In the genomic region with DNA sequence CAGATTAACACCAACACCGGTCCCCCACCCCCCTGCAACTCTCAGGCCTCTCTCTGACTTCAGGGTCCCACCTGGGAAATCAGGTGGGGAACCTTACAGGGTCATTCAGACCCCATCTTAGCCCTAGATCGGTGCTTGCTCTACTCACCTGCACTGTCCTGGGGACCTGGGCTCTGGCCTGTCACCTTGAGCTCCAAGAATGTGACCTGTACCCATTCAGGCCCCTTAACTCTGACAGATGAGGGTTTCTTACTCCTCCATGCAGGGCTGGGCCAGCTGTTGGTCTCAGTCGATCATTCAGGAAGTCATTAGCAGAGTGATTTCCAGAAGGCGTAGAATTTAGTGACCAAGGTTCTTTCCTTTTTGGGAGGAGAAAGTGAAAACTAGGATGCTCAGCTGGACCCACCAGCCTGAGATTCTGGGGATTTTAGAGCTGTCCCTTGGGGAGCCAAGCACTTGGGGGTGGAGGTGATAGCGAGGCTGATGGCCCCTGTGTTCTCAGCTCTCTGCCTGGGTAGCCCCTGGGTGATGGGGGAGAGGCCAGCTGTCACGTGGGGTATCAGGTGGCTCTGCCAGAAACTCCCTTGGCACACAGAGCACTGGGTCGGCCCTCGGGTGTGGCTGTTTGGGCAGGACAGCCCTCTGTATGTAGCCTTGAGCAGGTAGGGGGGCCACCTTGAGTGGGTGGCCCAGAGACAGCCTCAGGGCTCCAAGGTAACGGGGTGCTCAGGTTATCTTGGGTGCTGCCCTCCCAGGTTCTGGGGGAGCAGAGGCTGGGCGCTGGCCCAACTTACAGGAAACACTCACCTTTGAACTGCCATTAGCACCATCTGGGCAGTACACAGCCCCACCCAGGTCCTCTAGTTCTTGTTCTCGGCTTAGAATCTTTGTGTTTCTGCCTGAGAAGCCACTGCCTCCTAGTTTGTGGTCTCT, we compare ENCODE assay signal across 8 cellular contexts. TPM values are rescaled to one million over a fixed set of nuclear protein-coding genes. Genes with fewer than 3 reads are reported as not detected.
DNase-seq lines count a peak whose midpoint lies in the region; ATAC-seq, FAIRE-seq and TF ChIP-seq lines count a peak whose summit lies in the region.

No MANE protein-coding gene starts in this region.

- H3K4me1 ChIP-seq in ovary (ENCODE audit: insufficient read depth) = peaks cover 27% of the 10 kb centered on the region

- peak; percentile 13 for FAIRE-seq in GM12891 (lab: Jason Lieb, UNC)

- TF ChIP-seq POLR2A in GM12891 (IDR thresholded peaks at IDR 0.05; ENCODE audit: low read depth, low read length) = peak; percentile 84
- no peak for TF ChIP-seq POLR2A in ovary (IDR thresholded peaks at IDR 0.05)

- H3K9me3 Mint-ChIP-seq in activated B cell treated with CpG ODN at 0.5 μM for 24 hours = no peaks in the 10 kb centered on the region

- peak overlapping the region; percentile 79 to 94 for H3K27ac ChIP-seq in ovary

- no peaks in the 10 kb centered on the region for H3K36me3 ChIP-seq in ovary

- peaks cover 69% of the 10 kb centered on the region for H3K4me1 Mint-ChIP-seq in activated B cell treated with CpG ODN at 0.5 μM for 24 hours

- peaks cover 44% of the 10 kb centered on the region for H3K36me3 Mint-ChIP-seq in activated B cell treated with CpG ODN at 0.5 μM for 24 hours (ENCODE audit: low read depth)

- H3K27ac Mint-ChIP-seq in activated B cell treated with CpG ODN at 0.5 μM for 24 hours = peak overlapping the region; percentile 94

- no peak for TF ChIP-seq CTCF in activated B cell treated with CpG ODN at 0.5 μM for 24 hours (IDR thresholded peaks at IDR 0.05)
- TF ChIP-seq CTCF in epithelial cell of proximal tubule (conservative IDR thresholded peaks at IDR 0.05; ENCODE audit: low read depth, low read length) = no peak
- TF ChIP-seq CTCF in ovary (IDR thresholded peaks at IDR 0.05) = no peak

- WGBS in ovary, 3 donors = 12 to 17% (median 15%) methylated on average over 8 to 11 of the region's 11 CpGs

- POLR2A ChIA-PET in activated B cell treated with CpG ODN at 0.5 μM for 24 hours (lab: Charles Lee) = interaction anchor here (0.5 to 8.2 kb wide), 14 partner anchors 9 to 244 kb away, joined by 3 to 147 read pairs (median 4); a partner anchor contains a TSS

- H3K27me3 Mint-ChIP-seq in activated B cell treated with CpG ODN at 0.5 μM for 24 hours = no peaks in the 10 kb centered on the region

- no peaks in the 10 kb centered on the region for H3K9me3 ChIP-seq in ovary

- ATAC-seq in HG03045 (IDR thresholded peaks at IDR 0.05; ENCODE audit: unreplicated experiment) = peak; percentile 35
- ATAC-seq in activated B cell treated with CpG ODN at 0.5 μM for 24 hours (ENCODE audit: low read depth) = peak; percentile 47

- peak overlapping the region; percentile 95 for H3K4me3 Mint-ChIP-seq in activated B cell treated with CpG ODN at 0.5 μM for 24 hours

- peak overlapping the region; percentile 76 for H3K4me3 ChIP-seq in epithelial cell of proximal tubule (ENCODE audit: low read depth, low read length)
- H3K4me3 ChIP-seq in ovary = peak overlapping the region; percentile 71

- DNase-seq in GM12891 (ENCODE audit: insufficient read length, low spot score) (peak; percentile 55), activated B cell treated with CpG ODN at 0.5 μM for 24 hours (peak; percentile 56), epithelial cell of proximal tubule (ENCODE audit: low read depth) (no peak), ovary (peak; percentile 72 to 78 (median 74)), HuH-7 (ENCODE audit: low spot score) (no peak), amygdala (lab: John Stamatoyannopoulos, UW) (no peak), MV-4-11 (lab: John Stamatoyannopoulos, UW) (no peak)

- CTCF ChIA-PET in activated B cell treated with CpG ODN at 0.5 μM for 24 hours (lab: Charles Lee) = interaction anchor here (1.4 to 4.5 kb wide), 3 partner anchors 13 to 27 kb away, joined by 3 to 24 read pairs (median 8); no protein-coding TSS in a partner anchor

- no peaks in the 10 kb centered on the region for H3K27me3 ChIP-seq in ovary

- TF ChIP-seq EP300 in ovary (IDR thresholded peaks at IDR 0.05) = no peak

- intact Hi-C loops in activated B cell treated with CpG ODN at 0.5 μM for 24 hours (cut with micrococcal nuclease) = loop anchor here (1.0 to 2.0 kb wide), 4 partner anchors 14 to 152 kb away; a partner anchor contains a TSS
- intact Hi-C loops in ovary (cut with DNase I) = no loop called here

TF ChIP-seq in GM12891, 5 proteins besides CTCF, POLR2A, EP300 and RAD21:
- no peak for TF ChIP-seq POU2F2 (IDR thresholded peaks at IDR 0.05; ENCODE audit: low read depth, low read length)
- peak; percentile 67 for TF ChIP-seq POLR2AphosphoS5 (IDR thresholded peaks at IDR 0.05; ENCODE audit: low read depth, low read length)
- TF ChIP-seq PAX5 (IDR thresholded peaks at IDR 0.05; ENCODE audit: insufficient read depth, low read length, severe bottlenecking) = no peak
- peak; percentile 56; the same call in 1 of the 2 replicates for TF ChIP-seq TAF1 (IDR thresholded peaks at IDR 0.05; ENCODE audit: low read depth, low read length)
- no peak for TF ChIP-seq SPI1 (IDR thresholded peaks at IDR 0.05; ENCODE audit: low read depth, low read length)

RNA-seq across cellular contexts. Expression of a gene that starts 0.7 kb away (rescaled TPM):
- polyA plus RNA-seq in GM12891 (2012; ENCODE audit: low read depth, missing spikeins) = 56.5 TPM
- total RNA-seq in activated B cell treated with CpG ODN at 0.5 μM for 24 hours (177 and 179 TPM in 2 replicates), epithelial cell of proximal tubule (179 and 205 TPM in 2 replicates), ovary (100 to 1,000 TPM in 6 of 7 donors, 10 to 100 TPM in 1; 74.2 to 191 (median 138) TPM)
- 10 to 100 TPM; 56.4 to 93.3 TPM for polyA plus RNA-seq in ovary

RNA-seq across cellular contexts. Expression of a gene that starts 5.0 kb away (rescaled TPM):
- polyA plus RNA-seq in GM12891 (2012; ENCODE audit: low read depth, missing spikeins) = 16.9 TPM
- total RNA-seq in activated B cell treated with CpG ODN at 0.5 μM for 24 hours (18.6 and 20.3 TPM in 2 replicates), epithelial cell of proximal tubule (62.3 and 63.2 TPM in 2 replicates), ovary (10 to 100 TPM; 41.3 to 83.6 (median 66.6) TPM)
- 10 to 100 TPM; 13.9 to 63.3 TPM for polyA plus RNA-seq in ovary

RNA-seq across cellular contexts. Expression of a gene that starts 9.0 kb away (rescaled TPM):
- polyA plus RNA-seq in GM12891 (2012; ENCODE audit: low read depth, missing spikeins) = 0.36 TPM
- total RNA-seq in activated B cell treated with CpG ODN at 0.5 μM for 24 hours (0.11 and 0.54 TPM in 2 replicates), epithelial cell of proximal tubule (0.35 TPM in 1 of 2 replicates, not detected in the other), ovary (10 to 100 TPM; 26.0 to 64.5 (median 36.0) TPM)
- 10 to 100 TPM in 1 of 2 donors, 1 to 10 TPM in 1; 6.3 to 28.6 TPM for polyA plus RNA-seq in ovary

RNA-seq across cellular contexts. Expression of a gene that starts 14.7 kb away (rescaled TPM):
- polyA plus RNA-seq in GM12891 (2012; ENCODE audit: low read depth, missing spikeins) = 133 TPM
- 172 and 187 TPM in 2 replicates for total RNA-seq in activated B cell treated with CpG ODN at 0.5 μM for 24 hours
- 174 and 293 TPM in 2 replicates for total RNA-seq in epithelial cell of proximal tubule
- total RNA-seq in ovary = 100 to 1,000 TPM in 5 of 7 donors, 10 to 100 TPM in 2; 50.6 to 256 (median 192) TPM
- 100 to 1,000 TPM; 105 to 152 TPM for polyA plus RNA-seq in ovary

RNA-seq across cellular contexts. Expression of a gene that starts 30.4 kb away (rescaled TPM):
- 52.3 TPM for polyA plus RNA-seq in GM12891 (2012; ENCODE audit: low read depth, missing spikeins)
- total RNA-seq in activated B cell treated with CpG ODN at 0.5 μM for 24 hours (33.1 and 40.1 TPM in 2 replicates), epithelial cell of proximal tubule (105 and 118 TPM in 2 replicates), ovary (10 to 100 TPM; 15.9 to 31.0 (median 20.7) TPM)
- 10 to 100 TPM; 14.4 to 30.6 TPM for polyA plus RNA-seq in ovary

Comparison
In these comparisons a context has a peak if more than half of its experiments do, and no peak if none do; other contexts are left out.
1. DNase-seq: peak in GM12891 (single experiment), activated B cell treated with CpG ODN at 0.5 μM for 24 hours (single experiment) and ovary (5 of 5); none in epithelial cell of proximal tubule (single experiment), HuH-7 (single experiment), amygdala (0 of 56) and MV-4-11 (single experiment).
2. RNA of a gene that starts 9.0 kb away (total RNA-seq): 26.0 to 64.5 TPM in ovary; 0.35 TPM in epithelial cell of proximal tubule and 0.11 to 0.54 TPM in activated B cell treated with CpG ODN at 0.5 μM for 24 hours; every median in the first group is over 10 times any median in the second.